1 cellular context compared by ENCODE assay signal in genomic region chr6:25962368-25963127, GRCh38.
A peak's percentile ranks its signal among the peaks of the same experiment; 100 is the strongest.
TF ChIP-seq lines count a peak whose summit lies in the region.

Gene TRIM38 (plus strand): TSS chr6:25962802. CDS start chr6:25966523, 3,721 bp downstream.

TF ChIP-seq in HEK293, 187 proteins besides CTCF, POLR2A, EP300 and RAD21 (continued from another document and continues in another):
- TF ChIP-seq ZNF639 (tag by site-specific recombination; IDR thresholded peaks at IDR 0.05) (no peak), ZBTB7A (tag by site-specific recombination; IDR thresholded peaks at IDR 0.05; ENCODE audit: low read depth) (no peak), ZNF335 (tag by site-specific recombination; conservative IDR thresholded peaks at IDR 0.05) (no peak; the same call in 1 of the 2 replicates), HOXD13 (CRISPR knock-in tag; IDR thresholded peaks at IDR 0.05; ENCODE audit: borderline replicate concordance) (0 out of 2 replicates have a peak, but pooled peaks have one; percentile 42), ZNF155 (tag by site-specific recombination; IDR thresholded peaks at IDR 0.05) (no peak), ZNF658 (tag by site-specific recombination; IDR thresholded peaks at IDR 0.05) (no peak), ZNF654 (tag by site-specific recombination; IDR thresholded peaks at IDR 0.05; ENCODE audit: low read depth) (no peak; the same call in 1 of the 2 replicates), ZNF449 (tag by site-specific recombination; IDR thresholded peaks at IDR 0.05) (no peak), ZBTB26 (tag by site-specific recombination; optimal IDR thresholded peaks at IDR 0.05) (no peak), GLI2 (tag by site-specific recombination; IDR thresholded peaks at IDR 0.05; ENCODE audit: borderline replicate concordance, low read depth) (no peak), ZNF571 (tag by site-specific recombination; IDR thresholded peaks at IDR 0.05) (no peak), ZBTB8A (tag by site-specific recombination; IDR thresholded peaks at IDR 0.05) (peak; percentile 39; the same call in 1 of the 2 replicates), ZFP3 (tag by site-specific recombination; IDR thresholded peaks at IDR 0.05; ENCODE audit: low read depth) (no peak), ZNF19 (tag by site-specific recombination; IDR thresholded peaks at IDR 0.05; ENCODE audit: low read depth) (no peak), ZNF433 (tag by site-specific recombination; IDR thresholded peaks at IDR 0.05; ENCODE audit: low read depth) (no peak), ZNF366 (tag by site-specific recombination; conservative IDR thresholded peaks at IDR 0.05) (peak; percentile 85), ZNF426 (tag by site-specific recombination; IDR thresholded peaks at IDR 0.05) (no peak), ZNF138 (tag by site-specific recombination; IDR thresholded peaks at IDR 0.05; ENCODE audit: borderline replicate concordance) (no peak), ZBTB20 (tag by site-specific recombination; IDR thresholded peaks at IDR 0.05) (peak; percentile 48; the same call in 1 of the 2 replicates), KLF17 (tag by site-specific recombination; IDR thresholded peaks at IDR 0.05) (peak; percentile 74), ZNF302 (tag by site-specific recombination; IDR thresholded peaks at IDR 0.05; ENCODE audit: low read depth) (no peak), ZNF768 (tag by site-specific recombination; IDR thresholded peaks at IDR 0.05) (no peak), ZNF600 (tag by site-specific recombination; IDR thresholded peaks at IDR 0.05) (peak; percentile 71), ZNF211 (tag by site-specific recombination; IDR thresholded peaks at IDR 0.05; ENCODE audit: low read depth) (no peak), ZNF660 (tag by site-specific recombination; IDR thresholded peaks at IDR 0.05) (peak; percentile 96), ZFP37 (tag by site-specific recombination; IDR thresholded peaks at IDR 0.05) (no peak), ZNF214 (tag by site-specific recombination; IDR thresholded peaks at IDR 0.05; ENCODE audit: borderline replicate concordance) (no peak), BCL6B (tag by site-specific recombination; IDR thresholded peaks at IDR 0.05) (no peak), GLIS1 (tag by site-specific recombination; IDR thresholded peaks at IDR 0.05) (no peak), HIC1 (tag by site-specific recombination; IDR thresholded peaks at IDR 0.05) (no peak), ZNF645 (tag by site-specific recombination; IDR thresholded peaks at IDR 0.05) (no peak), HOXA7 (CRISPR knock-in tag; IDR thresholded peaks at IDR 0.05; ENCODE audit: borderline replicate concordance) (no peak), ZNF2 (tag by site-specific recombination; IDR thresholded peaks at IDR 0.05) (no peak), TCF7L2 (IDR thresholded peaks at IDR 0.05; ENCODE audit: borderline replicate concordance, low read depth, low read length) (no peak), ZNF558 (tag by site-specific recombination; IDR thresholded peaks at IDR 0.05) (no peak), ZNF549 (tag by site-specific recombination; IDR thresholded peaks at IDR 0.05) (no peak), PRDM2 (tag by site-specific recombination; IDR thresholded peaks at IDR 0.05; ENCODE audit: borderline replicate concordance) (no peak), KLF7 (tag by site-specific recombination; IDR thresholded peaks at IDR 0.05; ENCODE audit: borderline replicate concordance) (no peak), REPIN1 (tag by site-specific recombination; IDR thresholded peaks at IDR 0.05; ENCODE audit: low read depth) (no peak), PRDM10 (tag by site-specific recombination; IDR thresholded peaks at IDR 0.05) (peak; percentile 75), ZSCAN23 (tag by site-specific recombination; IDR thresholded peaks at IDR 0.05) (no peak), ZFP69B (tag by site-specific recombination; IDR thresholded peaks at IDR 0.05) (no peak), ZNF10 (tag by site-specific recombination; IDR thresholded peaks at IDR 0.05) (no peak), ZNF404 (tag by site-specific recombination; IDR thresholded peaks at IDR 0.05) (no peak), ZNF530 (tag by site-specific recombination; IDR thresholded peaks at IDR 0.05; ENCODE audit: low read depth) (no peak), ZNF114 (tag by site-specific recombination; IDR thresholded peaks at IDR 0.05) (no peak)
